In the genomic region with DNA sequence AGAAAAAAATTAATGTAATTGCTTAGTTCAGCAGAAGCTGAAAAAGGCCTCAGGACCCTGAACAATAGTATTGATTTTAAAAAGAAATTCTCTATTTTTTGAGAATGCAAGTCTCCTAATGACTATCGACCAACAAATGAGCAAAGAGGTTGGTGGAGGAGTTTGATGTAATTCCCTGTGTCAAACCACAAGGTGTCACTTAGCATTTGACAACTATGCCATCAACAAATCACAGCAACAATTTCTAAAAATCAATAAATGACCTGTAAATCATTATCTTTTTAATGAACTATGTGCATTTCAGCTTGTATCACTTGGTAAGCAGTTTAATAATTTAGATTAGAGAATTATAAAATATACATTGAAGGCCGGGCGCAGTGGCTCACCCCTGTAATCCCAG, we compare ENCODE assay signal across 2 cellular contexts.
TF ChIP-seq lines count a peak whose summit lies in the region.

No MANE protein-coding gene starts in this region.

TF ChIP-seq in A549, 52 proteins besides CTCF, POLR2A, EP300 and RAD21 (continued from another document):
- TF ChIP-seq SMC3 (IDR thresholded peaks at IDR 0.05) (0 out of 3 replicates have a peak, but pooled peaks have one; percentile 19), MYC (IDR thresholded peaks at IDR 0.05; ENCODE audit: borderline replicate concordance, low read length) (no peak), RFX5 (IDR thresholded peaks at IDR 0.05) (no peak)

TF ChIP-seq in K562, 482 proteins besides CTCF, POLR2A, EP300 and RAD21 (continued from another document):
- TF ChIP-seq ZNF699 (CRISPR knock-in tag; IDR thresholded peaks at IDR 0.05; ENCODE audit: insufficient replicate concordance) (no peak), NR2C2 (CRISPR knock-in tag; IDR thresholded peaks at IDR 0.05) (no peak), NR2C2 (tag; IDR thresholded peaks at IDR 0.05) (no peak), KHSRP (IDR thresholded peaks at IDR 0.05) (no peak), ZNF77 (CRISPR knock-in tag; IDR thresholded peaks at IDR 0.05) (no peak), FOXK1 (CRISPR knock-in tag; IDR thresholded peaks at IDR 0.05; ENCODE audit: borderline replicate concordance) (no peak)
- TF ChIP-seq, protein P1, sequence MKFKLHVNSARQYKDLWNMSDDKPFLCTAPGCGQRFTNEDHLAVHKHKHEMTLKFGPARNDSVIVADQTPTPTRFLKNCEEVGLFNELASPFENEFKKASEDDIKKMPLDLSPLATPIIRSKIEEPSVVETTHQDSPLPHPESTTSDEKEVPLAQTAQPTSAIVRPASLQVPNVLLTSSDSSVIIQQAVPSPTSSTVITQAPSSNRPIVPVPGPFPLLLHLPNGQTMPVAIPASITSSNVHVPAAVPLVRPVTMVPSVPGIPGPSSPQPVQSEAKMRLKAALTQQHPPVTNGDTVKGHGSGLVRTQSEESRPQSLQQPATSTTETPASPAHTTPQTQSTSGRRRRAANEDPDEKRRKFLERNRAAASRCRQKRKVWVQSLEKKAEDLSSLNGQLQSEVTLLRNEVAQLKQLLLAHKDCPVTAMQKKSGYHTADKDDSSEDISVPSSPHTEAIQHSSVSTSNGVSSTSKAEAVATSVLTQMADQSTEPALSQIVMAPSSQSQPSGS (CRISPR knock-in tag; IDR thresholded peaks at IDR 0.05) = no peak
TF ChIP-seq in K562: peak in this region for 0.
